Comparison of ENCODE assay signal across 15 cellular contexts in the genomic region with DNA sequence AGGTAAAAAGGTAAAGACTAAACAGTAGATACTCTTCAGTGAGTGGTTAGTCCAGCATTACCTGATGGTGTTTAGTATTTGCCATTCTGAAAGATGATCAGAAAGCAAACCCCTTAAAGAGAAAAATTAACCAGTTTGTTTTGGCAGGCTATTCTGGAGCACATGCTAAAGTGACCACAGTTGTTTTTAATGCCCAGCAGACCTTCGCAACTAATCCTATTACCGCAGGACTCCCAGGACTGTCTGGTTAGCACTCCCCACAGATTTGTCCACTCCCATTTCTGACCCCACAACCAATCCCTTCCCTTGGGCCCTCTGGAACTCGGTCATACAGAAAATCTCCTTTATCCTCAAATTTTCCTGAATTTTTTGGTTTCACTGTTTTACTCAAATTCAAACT.
DNase-seq lines count a peak whose midpoint lies in the region; ATAC-seq and TF ChIP-seq lines count a peak whose summit lies in the region.
"Had no signal": no experiment of that assay in that cellular context is flagged by ENCODE, and none has a peak within 500 bp of the region (broad histone marks: within the 10 kb centered on the region; RNA-seq: fewer than 3 reads in every experiment).

No MANE protein-coding gene starts in this region.

- ATAC-seq in T-cell (replicated peaks in 1 of 4) (no peak), GM18511 (IDR thresholded peaks at IDR 0.05; ENCODE audit: unreplicated experiment) (no peak)
- ATAC-seq: stimulated activated naive CD8-positive, alpha-beta T cell treated with anti-CD3 and anti-CD28 coated beads, Interleukin-15, amount 100 ng/mL, for 72 hours had no signal

- no peaks in the 10 kb centered on the region for H3K9me3 ChIP-seq in GM23248 (ENCODE audit: low read depth)
- H3K9me3 ChIP-seq in left ventricle myocardium inferior (replicated peaks) = peaks cover 9% of the 10 kb centered on the region
- no peaks in the 10 kb centered on the region for H3K9me3 ChIP-seq in sigmoid colon
- H3K9me3 ChIP-seq: HAP-1 had no signal

- TF ChIP-seq POLR2A in sigmoid colon (IDR thresholded peaks at IDR 0.05) = no peak

- H3K9ac ChIP-seq in GM23248 = peak overlapping the region; percentile 32; the same call in 1 of the 2 replicates

- no peaks in the 10 kb centered on the region for H3K27me3 Mint-ChIP-seq in T-cell
- H3K27me3 Mint-ChIP-seq: activated B cell treated with CpG ODN at 0.5 μM for 24 hours; naive B cell; stimulated activated naive CD8-positive, alpha-beta T cell treated with anti-CD3 and anti-CD28 coated beads, Interleukin-15, amount 100 ng/mL, for 72 hours had no signal

- H3K4me1 ChIP-seq in GM23248 (ENCODE audit: insufficient read depth) (peaks cover 45% of the 10 kb centered on the region), left ventricle myocardium inferior (peaks cover 45% of the 10 kb centered on the region), sigmoid colon (peaks cover 0 to 39% (median 23%) of the 10 kb centered on the region in 4 donors)
- H3K4me1 ChIP-seq: HAP-1 had no signal

- peaks cover 12% of the 10 kb centered on the region; the same call in 1 of the 2 replicates for H3K36me3 ChIP-seq in GM23248 (ENCODE audit: low read depth)
- H3K36me3 ChIP-seq in left ventricle myocardium inferior = no peaks in the 10 kb centered on the region
- no peaks in the 10 kb centered on the region for H3K36me3 ChIP-seq in sigmoid colon
- H3K36me3 ChIP-seq: HAP-1 had no signal

- TF ChIP-seq EP300 in sigmoid colon (IDR thresholded peaks at IDR 0.05) = no peak

- WGBS in GM23248 (ENCODE audit: low coverage in 1 of 2, low lambda C conversion rate in 2 of 2, missing lambda C conversion rate in 2 of 2), 2 experiments = 67 to 72% methylated on average over 3 of the region's 3 CpGs
- 88 to 91% methylated on average over 3 of the region's 3 CpGs for WGBS in sigmoid colon, 2 donors

- peak overlapping the region; percentile 15 for H3K4me2 ChIP-seq in GM23248 (ENCODE audit: unreplicated experiment)

- H3K27me3 ChIP-seq in GM23248 (replicated peaks; ENCODE audit: insufficient read depth) (no peaks in the 10 kb centered on the region), left ventricle myocardium inferior (ENCODE audit: low read depth) (no peaks in the 10 kb centered on the region), sigmoid colon (no peaks in the 10 kb centered on the region)

- H3K27ac Mint-ChIP-seq in T-cell = no peak overlapping the region
- H3K27ac Mint-ChIP-seq: activated B cell treated with CpG ODN at 0.5 μM for 24 hours had no signal

- no peak overlapping the region for H3K4me3 Mint-ChIP-seq in T-cell
- H3K4me3 Mint-ChIP-seq: activated B cell treated with CpG ODN at 0.5 μM for 24 hours; naive B cell; stimulated activated naive CD8-positive, alpha-beta T cell treated with anti-CD3 and anti-CD28 coated beads, Interleukin-15, amount 100 ng/mL, for 72 hours had no signal

- in situ Hi-C loops in GM23248 (cut with MboI) = no loop called here

- no peaks in the 10 kb centered on the region for H3K4me1 Mint-ChIP-seq in T-cell

- H2AFZ ChIP-seq in GM23248 = no peak overlapping the region

- peak overlapping the region; percentile 48 for H3K27ac ChIP-seq in GM23248
- peak overlapping the region; percentile 60 for H3K27ac ChIP-seq in left ventricle myocardium inferior (replicated peaks)
- H3K27ac ChIP-seq in sigmoid colon = peak overlapping the region; percentile 6 to 75 (median 52)
- H3K27ac ChIP-seq: C4-2B had no signal

- intact Hi-C loops in left ventricle myocardium inferior (cut with micrococcal nuclease) (no loop called here), sigmoid colon (cut with DNase I) (no loop called here)

- TF ChIP-seq CTCF in left ventricle myocardium inferior (IDR thresholded peaks at IDR 0.05; ENCODE audit: borderline replicate concordance) (no peak), sigmoid colon (IDR thresholded peaks at IDR 0.05) (no peak)

- peaks cover 70% of the 10 kb centered on the region for H3K79me2 ChIP-seq in GM23248 (ENCODE audit: insufficient read depth)

- H3K4me3 ChIP-seq in GM23248 (peak overlapping the region; percentile 22), left ventricle myocardium inferior (no peak overlapping the region), sigmoid colon (no peak overlapping the region)
- H3K4me3 ChIP-seq: HAP-1 had no signal

- no peaks in the 10 kb centered on the region for H3K9me2 ChIP-seq in GM23248 (ENCODE audit: insufficient read depth)

- CTCF ChIA-PET in T-cell (lab: Charles Lee) = no interaction called here

- POLR2A ChIA-PET in T-cell (lab: Charles Lee) = no interaction called here

- DNase-seq in GM23248 = peak; percentile 40
- peak; percentile 88 for DNase-seq in amniotic epithelial cell (ENCODE audit: low read depth)
- no peak for DNase-seq in left ventricle myocardium inferior
- no peak for DNase-seq in sigmoid colon
- DNase-seq in T-cell = no peak
- no peak for DNase-seq in cortex of kidney (lab: John Stamatoyannopoulos, UW)
- no peak for DNase-seq in anterior cingulate cortex (lab: John Stamatoyannopoulos, UW)
- DNase-seq: activated B cell treated with CpG ODN at 0.5 μM for 24 hours; dermis blood vessel endothelial cell; naive B cell; NCI-H226; stimulated activated naive CD8-positive, alpha-beta T cell treated with anti-CD3 and anti-CD28 coated beads, Interleukin-15, amount 100 ng/mL, for 72 hours had no signal

- H3F3A ChIP-seq in GM23248 (ENCODE audit: insufficient read depth) = peaks cover 59% of the 10 kb centered on the region

- H3K9me3 Mint-ChIP-seq in T-cell = peaks cover 0 to 4% (median 0%) of the 10 kb centered on the region in 3 donors

- H4K20me1 ChIP-seq in GM23248 (ENCODE audit: insufficient read depth) = no peaks in the 10 kb centered on the region

- H3K36me3 Mint-ChIP-seq in T-cell = no peaks in the 10 kb centered on the region
- H3K36me3 Mint-ChIP-seq: naive B cell had no signal

Comparison
In these comparisons a context has a peak if more than half of its experiments do, and no peak if none do; other contexts are left out.
1. DNase-seq: peak in GM23248 (single experiment) and amniotic epithelial cell (single experiment); none in left ventricle myocardium inferior (single experiment), sigmoid colon (single experiment), T-cell (0 of 34), cortex of kidney (single experiment) and anterior cingulate cortex (0 of 58).
2. Peak in every context shown above with its lines, with median percentiles within 50 percentile points of each other: H3K27ac ChIP-seq.